In genomic region chr15:61871926-61872522, GRCh38 we compare ENCODE assay signal across 8 cellular contexts.
DNase-seq lines count a peak whose midpoint lies in the region; ATAC-seq and TF ChIP-seq lines count a peak whose summit lies in the region.

No MANE protein-coding gene starts in this region.

- H3K27me3 ChIP-seq in vagina: no peaks in the 10 kb centered on the region
- H3K27me3 ChIP-seq in aorta (ENCODE audit: control insufficient read depth in 1 of 2, insufficient read depth in 2 of 2, low read length in 1 of 2): no peaks in the 10 kb centered on the region

- H3K27ac ChIP-seq in HEK293 (ENCODE audit: extremely low read depth, low read depth, low read length) (no peak overlapping the region), vagina (no peak overlapping the region), aorta (ENCODE audit: low read depth in 1 of 2, low read length in 2 of 2) (no peak overlapping the region)

- H3K9me3 ChIP-seq in HEK293 (ENCODE audit: control insufficient read depth, insufficient read depth, low read depth, low read length) (no peaks in the 10 kb centered on the region), vagina (no peaks in the 10 kb centered on the region), aorta (ENCODE audit: control insufficient read depth, low read length) (no peaks in the 10 kb centered on the region)

- TF ChIP-seq POLR2A in vagina (IDR thresholded peaks at IDR 0.05): no peak

- 97 to 100% methylated on average over 1 of the region's 1 CpG for WGBS in aorta, 2 donors

- H3K4me1 ChIP-seq in HEK293 (ENCODE audit: control insufficient read depth, insufficient read depth, low read length) (no peaks in the 10 kb centered on the region), vagina (no peaks in the 10 kb centered on the region), aorta (ENCODE audit: control insufficient read depth in 1 of 2, insufficient read depth in 2 of 2, low read length in 2 of 2) (no peaks in the 10 kb centered on the region)

- intact Hi-C loops in vagina (cut with DNase I): no loop called here
- intact Hi-C loops in aorta (cut with DNase I): loop anchor here in 1 of 2 donors (10.0 kb wide), 1 partner anchor 433 kb away; no protein-coding TSS in a partner anchor

- ATAC-seq in HG03571 (IDR thresholded peaks at IDR 0.05; ENCODE audit: unreplicated experiment) (no peak), aorta (ENCODE audit: low FRiP score) (no peak)

- CTCF ChIA-PET in HEK293 (lab: Yijun Ruan, JAX): interaction anchor here (0.6 to 1.9 kb wide), 5 partner anchors 14 to 435 kb away, joined by 3 to 7 read pairs (median 3); no protein-coding TSS in a partner anchor

- H3K4me3 ChIP-seq in HEK293 (ENCODE audit: low read depth, low read length) (no peak overlapping the region), vagina (no peak overlapping the region), aorta (ENCODE audit: low read length in 2 of 2) (no peak overlapping the region)

- DNase-seq in AML-193 (lab: John Stamatoyannopoulos, UW) (peak; percentile 18 to 21), SK-N-DZ (ENCODE audit: low spot score) (peak; percentile 24), germinal center (ENCODE audit: low spot score) (peak; percentile 7), vagina (ENCODE audit: extremely low spot score in 2 of 2) (no peak), aorta (no peak)
- DNase-seq in stimulated activated CD8-positive, alpha-beta memory T cell treated with anti-CD3 and anti-CD28 coated beads, Interleukin-4, amount 100 ng/mL, for 48 hours: no peak

- TF ChIP-seq CTCF in HEK293 (tag by site-specific recombination; IDR thresholded peaks at IDR 0.05) (no peak), vagina (IDR thresholded peaks at IDR 0.05) (peak in 2 of 3 experiments; percentile 22 to 56)

- POLR2A ChIA-PET in HEK293 (lab: Yijun Ruan, JAX): no interaction called here

- H3K36me3 ChIP-seq in HEK293 (ENCODE audit: control insufficient read depth in 2 of 2, insufficient read depth in 1 of 2, low read length in 2 of 2) (peaks cover 0 to 24% of the 10 kb centered on the region in 2 experiments; a peak in 1 of 3 replicates), vagina (peaks cover 0 to 9% of the 10 kb centered on the region in 2 donors), aorta (ENCODE audit: control insufficient read depth in 1 of 2, insufficient read depth in 2 of 2, low read length in 1 of 2) (no peaks in the 10 kb centered on the region)

TF ChIP-seq in HEK293, 187 proteins besides CTCF, POLR2A, EP300 and RAD21:
- TF ChIP-seq ZNF23 (tag by site-specific recombination; IDR thresholded peaks at IDR 0.05; ENCODE audit: borderline replicate concordance) (no peak), ZNF654 (tag by site-specific recombination; IDR thresholded peaks at IDR 0.05; ENCODE audit: low read depth) (peak; percentile 61)

Comparison
In these comparisons a context has a peak if more than half of its experiments do, and no peak if none do; other contexts are left out.
1. DNase-seq: peak in AML-193 (2 of 2), SK-N-DZ (single experiment) and germinal center (single experiment); none in vagina (0 of 2), stimulated activated CD8-positive, alpha-beta memory T cell treated with anti-CD3 and anti-CD28 coated beads, Interleukin-4, amount 100 ng/mL, for 48 hours (single experiment) and aorta (0 of 2).